8 cellular contexts compared by ENCODE assay signal in genomic region chr19:24086974-24087595, GRCh38. TPM values are rescaled to one million over a fixed set of nuclear protein-coding genes. Genes with fewer than 3 reads are reported as not detected.
A peak's percentile ranks its signal among the peaks of the same experiment; 100 is the strongest.
DNase-seq lines count a peak whose midpoint lies in the region; ATAC-seq, FAIRE-seq and TF ChIP-seq lines count a peak whose summit lies in the region.

Gene ZNF254, plus strand, starts transcription at chr19:24087187. Its CDS starts 121 bp downstream, at chr19:24087308.

- peak within 1 kb of the TSS; percentile 92 to 96 (median 93) for H3K4me3 ChIP-seq in endothelial cell of umbilical vein (replicated peaks in 1 of 3; ENCODE audit: insufficient read depth in 1 of 3, low read depth in 1 of 3, low read length in 3 of 3)

- H3K9me3 Mint-ChIP-seq in mesothelial cell of epicardium = no peaks in the 10 kb centered on the region

- H4K20me1 ChIP-seq in endothelial cell of umbilical vein (replicated peaks; ENCODE audit: control insufficient read depth, extremely low read depth, insufficient read depth, low read length) = no peaks in the 10 kb centered on the region

- peaks cover 8% of the 10 kb centered on the region for H3K4me1 Mint-ChIP-seq in mesothelial cell of epicardium

- peak within 1 kb of the TSS; percentile 94 for H3K4me2 ChIP-seq in endothelial cell of umbilical vein (ENCODE audit: insufficient read depth, low read length)

- H3K36me3 Mint-ChIP-seq in mesothelial cell of epicardium = peaks cover 8% of the 10 kb centered on the region

- CTCF ChIA-PET in endothelial cell of umbilical vein (lab: Charles Lee) = interaction anchor here (1.5 to 2.0 kb wide), 2 partner anchors 9 to 53 kb away, joined by 4 to 9 read pairs; no protein-coding TSS in a partner anchor

- H3K9me3 ChIP-seq in endothelial cell of umbilical vein (replicated peaks; ENCODE audit: control insufficient read depth, insufficient read depth, low read length) = no peaks in the 10 kb centered on the region

- H2AFZ ChIP-seq in endothelial cell of umbilical vein (ENCODE audit: low read depth, low read length) = peak within 1 kb of the TSS; percentile 89

- TF ChIP-seq CTCF in endothelial cell of umbilical vein (IDR thresholded peaks at IDR 0.05; ENCODE audit: extremely low read depth in 1 of 2, insufficient read depth in 1 of 2, low read depth in 1 of 2, low read length in 2 of 2) (no peak), mesothelial cell of epicardium (IDR thresholded peaks at IDR 0.05; ENCODE audit: unreplicated experiment) (no peak)

- peak; percentile 97 for FAIRE-seq in A204.1 (lab: Jason Lieb, UNC)
- peak; percentile 95 for FAIRE-seq in endothelial cell of umbilical vein (lab: Jason Lieb, UNC)

- ATAC-seq in GM18870 (IDR thresholded peaks at IDR 0.05; ENCODE audit: unreplicated experiment) (peak; percentile 99), HG03139 (IDR thresholded peaks at IDR 0.05; ENCODE audit: unreplicated experiment) (peak; percentile 99)

- DNase-seq in NCI-H82 treated with DMSO at 0.1 percent for 48 hours (lab: John Stamatoyannopoulos, UW; ENCODE audit: unreplicated experiment) (peak; percentile 97), endothelial cell of umbilical vein (ENCODE audit: low read depth, low spot score) (peak; percentile 97), mesothelial cell of epicardium (ENCODE audit: low spot score in 2 of 2, unreplicated experiment in 2 of 2) (peak; percentile 75 to 83)
- DNase-seq in activated CD8-positive, alpha-beta memory T cell treated with anti-CD3 and anti-CD28 coated beads, Interleukin-2, amount 50 U/mL, for 48 hours = peak; percentile 85
- DNase-seq in stimulated activated CD8-positive, alpha-beta memory T cell treated with anti-CD3 and anti-CD28 coated beads, Interleukin-15, amount 100 ng/mL, for 4 hours (ENCODE audit: low read depth in 2 of 2) = peak; percentile 45 to 62

- peak within 1 kb of the TSS; percentile 100 for H3K27ac Mint-ChIP-seq in mesothelial cell of epicardium

- no peaks in the 10 kb centered on the region for H3K9me1 ChIP-seq in endothelial cell of umbilical vein (replicated peaks; ENCODE audit: control insufficient read depth, extremely low read depth, insufficient read depth, low read length)

- no peaks in the 10 kb centered on the region for H3K36me3 ChIP-seq in endothelial cell of umbilical vein (ENCODE audit: control insufficient read depth in 2 of 2, extremely low read depth in 1 of 2, insufficient read depth in 2 of 2, low read length in 2 of 2)

- TF ChIP-seq POLR2A in endothelial cell of umbilical vein (IDR thresholded peaks at IDR 0.05; ENCODE audit: low read depth, low read length) = peak; percentile 91

- intact Hi-C loops in endothelial cell of umbilical vein (cut with micrococcal nuclease) = loop anchor here (1.0 to 10.0 kb wide), 4 partner anchors 8 to 692 kb away; partner anchors contain the start of genes ZNF675 and ZNF91

- peak within 1 kb of the TSS; percentile 97 for H3K4me3 Mint-ChIP-seq in mesothelial cell of epicardium

- POLR2A ChIA-PET in endothelial cell of umbilical vein (lab: Charles Lee) = interaction anchor here (0.8 to 1.6 kb wide), 3 partner anchors 44 to 53 kb away, joined by 4 to 14 read pairs (median 5); no protein-coding TSS in a partner anchor

- no peaks in the 10 kb centered on the region for H3K27me3 ChIP-seq in endothelial cell of umbilical vein (ENCODE audit: control insufficient read depth in 2 of 2, insufficient read depth in 2 of 2, low read length in 2 of 2)

- peaks cover 39% of the 10 kb centered on the region for H3K79me2 ChIP-seq in endothelial cell of umbilical vein (ENCODE audit: control insufficient read depth, insufficient read depth, low read length)

- H3K27ac ChIP-seq in endothelial cell of umbilical vein (ENCODE audit: insufficient read depth, low read depth, low read length) = peak within 1 kb of the TSS; percentile 96

- peaks cover 4% of the 10 kb centered on the region for H3K4me1 ChIP-seq in endothelial cell of umbilical vein (ENCODE audit: control insufficient read depth, extremely low read depth, insufficient read depth, low read length)

- peak within 1 kb of the TSS; percentile 99 for H3K9ac ChIP-seq in endothelial cell of umbilical vein (replicated peaks; ENCODE audit: extremely low read depth, insufficient read depth, low read length)

- TSS peak; percentile 61 for BruUV-seq in endothelial cell of umbilical vein (replicated peaks; lab: Mats Ljungman, UMichigan)

- dilution Hi-C loops in endothelial cell of umbilical vein (cut with MboI; ENCODE audit: extremely low pct_ligation_motif_present, low sequenced_read_pairs) = no loop called here

- no peaks in the 10 kb centered on the region for H3K27me3 Mint-ChIP-seq in mesothelial cell of epicardium (ENCODE audit: low read depth)

TF ChIP-seq in endothelial cell of umbilical vein, 7 proteins besides CTCF, POLR2A, EP300 and RAD21:
- TF ChIP-seq EZH2 (IDR thresholded peaks at IDR 0.05; ENCODE audit: borderline replicate concordance, low read depth, low read length, severe bottlenecking) = no peak
- TF ChIP-seq JUN (IDR thresholded peaks at IDR 0.05; ENCODE audit: borderline replicate concordance, insufficient read depth, insufficient read length, low read depth) = no peak
- peak; percentile 89 for TF ChIP-seq POLR2AphosphoS5 (IDR thresholded peaks at IDR 0.05; ENCODE audit: insufficient read depth, low read depth, low read length)

RNA-seq across cellular contexts. Expression of gene ZNF254, which starts in this region (rescaled TPM):
- 16.0 TPM in 2 replicates for total RNA-seq in endothelial cell of umbilical vein
- 4.8 and 4.9 TPM in 2 replicates for polyA plus RNA-seq in endothelial cell of umbilical vein
- 4.1 and 4.9 TPM in 2 replicates for polyA plus RNA-seq in endothelial cell of umbilical vein (2011; cell fraction: cytosol; rRNA removed)
- 17.9 and 22.3 TPM in 2 replicates for polyA plus RNA-seq in endothelial cell of umbilical vein (2011; cell fraction: nucleus; rRNA removed)
- 8.0 and 11.4 TPM in 2 replicates for polyA plus RNA-seq in endothelial cell of umbilical vein (2012)
- 19.0 and 25.5 TPM in 2 replicates for polyA minus RNA-seq in endothelial cell of umbilical vein
- polyA minus RNA-seq in endothelial cell of umbilical vein (2011; cell fraction: cytosol; rRNA and poly(A)+ RNA removed) = 3.6 TPM
- polyA minus RNA-seq in endothelial cell of umbilical vein (2011; cell fraction: nucleus; rRNA and poly(A)+ RNA removed) = 33.1 and 52.4 TPM in 2 replicates
- 33.9 to 35.7 TPM (median 35.5 TPM) in 3 replicates for total RNA-seq in mesothelial cell of epicardium

Comparison
In these comparisons a context has a peak if more than half of its experiments do, and no peak if none do; other contexts are left out.
1. Peak in every context shown above with its lines: DNase-seq, ATAC-seq, H3K4me3 ChIP-seq and H3K27ac ChIP-seq.